ENCODE assay signal across 8 cellular contexts in genomic region chr12:64611430-64612286, GRCh38. TPM values are rescaled to one million over a fixed set of nuclear protein-coding genes. Genes with fewer than 3 reads are reported as not detected.
DNase-seq lines count a peak whose midpoint lies in the region; ATAC-seq and TF ChIP-seq lines count a peak whose summit lies in the region.

No MANE protein-coding gene starts in this region.

- no peaks in the 10 kb centered on the region for H3K27me3 Mint-ChIP-seq in chondrocyte (ENCODE audit: low read depth)

- intact Hi-C loops in right lobe of liver (cut with DNase I) = no loop called here

- H3K4me1 ChIP-seq in right lobe of liver = peaks cover 0 to 8% (median 2%) of the 10 kb centered on the region in 4 donors

- 11% methylated on average over 25 of the region's 28 CpGs for WGBS in right lobe of liver (ENCODE audit: insufficient coverage, low coverage, low lambda C conversion rate, missing lambda C conversion rate)

- H3K9me3 Mint-ChIP-seq in chondrocyte (ENCODE audit: low read depth) = no peaks in the 10 kb centered on the region

- peak; percentile 31 for DNase-seq in stimulated activated CD4-positive, alpha-beta T cell treated with anti-CD3 and anti-CD28 coated beads, Interleukin-15, amount 100 ng/mL, for 24 hours
- DNase-seq in stimulated activated CD4-positive, alpha-beta T cell treated with anti-CD3 and anti-CD28 coated beads, Interleukin-2, amount 100 ng/mL, for 48 hours = no peak
- peak; percentile 17 for DNase-seq in SW480 (ENCODE audit: low spot score)
- DNase-seq in chondrocyte (ENCODE audit: low spot score) = no peak
- DNase-seq in right lobe of liver = peak; percentile 58 to 63 (median 60)

- TF ChIP-seq CTCF in chondrocyte (IDR thresholded peaks at IDR 0.05) (no peak), right lobe of liver (IDR thresholded peaks at IDR 0.05) (no peak)

- no peak for TF ChIP-seq POLR2A in right lobe of liver (IDR thresholded peaks at IDR 0.05)

- H3K4me3 ChIP-seq in right lobe of liver = peak overlapping the region; percentile 75 to 78 (median 76)

- H3K9me3 ChIP-seq in right lobe of liver = no peaks in the 10 kb centered on the region

- H3K4me1 Mint-ChIP-seq in chondrocyte (ENCODE audit: low read depth) = peaks cover 57% of the 10 kb centered on the region

- ATAC-seq in right lobe of liver (peak; percentile 41 to 63 (median 48)), GM18870 (IDR thresholded peaks at IDR 0.05; ENCODE audit: unreplicated experiment) (no peak), HG03565 (IDR thresholded peaks at IDR 0.05; ENCODE audit: unreplicated experiment) (no peak)

- H3K27ac Mint-ChIP-seq in chondrocyte (ENCODE audit: unreplicated experiment) = peak overlapping the region; percentile 93

- no peaks in the 10 kb centered on the region for H3K36me3 ChIP-seq in right lobe of liver

- no peaks in the 10 kb centered on the region for H3K27me3 ChIP-seq in right lobe of liver

- H3K27ac ChIP-seq in right lobe of liver = peak overlapping the region; percentile 70 to 87 (median 77)
- H3K27ac ChIP-seq in temporal lobe (ENCODE audit: low read depth, low read length) = peak overlapping the region; percentile 44

- H3K4me3 Mint-ChIP-seq in chondrocyte (ENCODE audit: unreplicated experiment) = peak overlapping the region; percentile 90

- no peaks in the 10 kb centered on the region for H3K36me3 Mint-ChIP-seq in chondrocyte (ENCODE audit: low read depth)

RNA-seq across cellular contexts. Expression of gene RASSF3, which starts 1.4 kb away (rescaled TPM):
- 30.9 to 51.1 TPM (median 47.9 TPM) in 3 replicates for total RNA-seq in chondrocyte
- total RNA-seq in right lobe of liver = 10 to 100 TPM in 3 of 6 experiments, 1 to 10 TPM in 3; 5.8 to 27.3 (median 10.6) TPM
- total RNA-seq in temporal lobe = 5.4 TPM

Comparison
In these comparisons a context has a peak if more than half of its experiments do, and no peak if none do; other contexts are left out.
1. DNase-seq: peak in stimulated activated CD4-positive, alpha-beta T cell treated with anti-CD3 and anti-CD28 coated beads, Interleukin-15, amount 100 ng/mL, for 24 hours (single experiment), SW480 (single experiment) and right lobe of liver (3 of 3); none in stimulated activated CD4-positive, alpha-beta T cell treated with anti-CD3 and anti-CD28 coated beads, Interleukin-2, amount 100 ng/mL, for 48 hours (0 of 2) and chondrocyte (single experiment).
2. ATAC-seq: peak in right lobe of liver (4 of 4); none in GM18870 (single experiment) and HG03565 (single experiment).